19 cellular contexts compared by ENCODE assay signal in genomic region chr9:105309531-105309931, GRCh38.
DNase-seq lines count a peak whose midpoint lies in the region; TF ChIP-seq lines count a peak whose summit lies in the region.
"Had no signal": no experiment of that assay in that cellular context is flagged by ENCODE, and none has a peak within 500 bp of the region (broad histone marks: within the 10 kb centered on the region; RNA-seq: fewer than 3 reads in every experiment).

No MANE protein-coding gene starts in this region.

- H3K9me3 ChIP-seq in Peyer's patch = no peaks in the 10 kb centered on the region
- H3K9me3 ChIP-seq: pancreas, SK-N-SH, tibial artery had no signal

- no peak for DNase-seq in CD14-positive monocyte (ENCODE audit: low spot score)
- peak; percentile 69 to 80 for DNase-seq in NCI-H1930 (lab: John Stamatoyannopoulos, UW)
- peak in 19 of 61 donors; percentile 7 to 65 (median 32) for DNase-seq in caudate nucleus (lab: John Stamatoyannopoulos, UW)
- peak; percentile 50 for DNase-seq in middle frontal gyrus (ENCODE audit: extremely low spot score, low spot score)
- no peak for DNase-seq in Peyer's patch
- DNase-seq in activated naive CD4-positive, alpha-beta T cell treated with anti-CD3 and anti-CD28 coated beads, Interleukin-2, amount 10 ng/mL, durations not matched to agents 7 days and 5 days = no peak
- DNase-seq in HPDE6-E6E7 (ENCODE audit: extremely low spot score) = no peak
- no peak for DNase-seq in ecto neural progenitor cell (ENCODE audit: low spot score)
- DNase-seq: activated CD4-positive, alpha-beta T cell treated with anti-CD3 and anti-CD28 coated beads, Interleukin-2, amount 50 U/mL, for 4 hours; activated naive CD8-positive, alpha-beta T cell treated with anti-CD3 and anti-CD28 coated beads for 36 hours; activated T-cell treated with anti-CD3 and anti-CD28 coated beads, Interleukin-2, amount 50 U/mL, for 4 hours; DND-41; MV-4-11; NCI-H510A; OCI-M1; pancreas; SK-N-SH; tibial artery had no signal

- no peaks in the 10 kb centered on the region for H3K27me3 Mint-ChIP-seq in CD14-positive monocyte (ENCODE audit: low read depth in 3 of 3)
- H3K27me3 Mint-ChIP-seq in activated naive CD4-positive, alpha-beta T cell treated with anti-CD3 and anti-CD28 coated beads, Interleukin-2, amount 10 ng/mL, durations not matched to agents 7 days and 5 days = no peaks in the 10 kb centered on the region
- H3K27me3 Mint-ChIP-seq: activated naive CD8-positive, alpha-beta T cell treated with anti-CD3 and anti-CD28 coated beads for 36 hours had no signal

- CTCF ChIA-PET in activated naive CD4-positive, alpha-beta T cell treated with anti-CD3 and anti-CD28 coated beads, Interleukin-2, amount 10 ng/mL, durations not matched to agents 7 days and 5 days (lab: Charles Lee) = no interaction called here

- H3K4me3 ChIP-seq in Peyer's patch = no peak overlapping the region
- H3K4me3 ChIP-seq: pancreas, tibial artery had no signal

- no peak for TF ChIP-seq POLR2A in Peyer's patch (IDR thresholded peaks at IDR 0.05)

- TF ChIP-seq CTCF in CD14-positive monocyte (IDR thresholded peaks at IDR 0.05) (no peak), Peyer's patch (IDR thresholded peaks at IDR 0.05) (no peak)

- no peaks in the 10 kb centered on the region for H3K9me3 Mint-ChIP-seq in CD14-positive monocyte
- no peaks in the 10 kb centered on the region for H3K9me3 Mint-ChIP-seq in activated naive CD4-positive, alpha-beta T cell treated with anti-CD3 and anti-CD28 coated beads, Interleukin-2, amount 10 ng/mL, durations not matched to agents 7 days and 5 days
- H3K9me3 Mint-ChIP-seq: activated naive CD8-positive, alpha-beta T cell treated with anti-CD3 and anti-CD28 coated beads for 36 hours; activated T-cell treated with anti-CD3 and anti-CD28 coated beads, Interleukin-2, amount 50 U/mL, for 4 hours had no signal

- intact Hi-C loops in CD14-positive monocyte (cut with micrococcal nuclease) = no loop called here

- H3K27ac ChIP-seq in caudate nucleus (ENCODE audit: low read depth, low read length) (peak overlapping the region; percentile 90), Peyer's patch (no peak overlapping the region)
- H3K27ac ChIP-seq: C4-2B, tibial artery had no signal

- H3K27ac Mint-ChIP-seq in CD14-positive monocyte = peak overlapping the region in 4 of 7 donors; percentile 1 to 53 (median 14)
- H3K27ac Mint-ChIP-seq in activated naive CD4-positive, alpha-beta T cell treated with anti-CD3 and anti-CD28 coated beads, Interleukin-2, amount 10 ng/mL, durations not matched to agents 7 days and 5 days = no peak overlapping the region
- H3K27ac Mint-ChIP-seq: activated naive CD8-positive, alpha-beta T cell treated with anti-CD3 and anti-CD28 coated beads for 36 hours had no signal

- H3K4me1 ChIP-seq in Peyer's patch = no peaks in the 10 kb centered on the region

- H3K4me1 Mint-ChIP-seq in CD14-positive monocyte = peaks cover 16% of the 10 kb centered on the region
- H3K4me1 Mint-ChIP-seq in activated naive CD4-positive, alpha-beta T cell treated with anti-CD3 and anti-CD28 coated beads, Interleukin-2, amount 10 ng/mL, durations not matched to agents 7 days and 5 days = peaks cover 5% of the 10 kb centered on the region
- H3K4me1 Mint-ChIP-seq: activated naive CD8-positive, alpha-beta T cell treated with anti-CD3 and anti-CD28 coated beads for 36 hours had no signal

- no peaks in the 10 kb centered on the region for H3K36me3 ChIP-seq in Peyer's patch
- H3K36me3 ChIP-seq: pancreas, tibial artery had no signal

- H3K4me3 Mint-ChIP-seq in CD14-positive monocyte = no peak overlapping the region
- H3K4me3 Mint-ChIP-seq in activated naive CD4-positive, alpha-beta T cell treated with anti-CD3 and anti-CD28 coated beads, Interleukin-2, amount 10 ng/mL, durations not matched to agents 7 days and 5 days = no peak overlapping the region
- H3K4me3 Mint-ChIP-seq: activated naive CD8-positive, alpha-beta T cell treated with anti-CD3 and anti-CD28 coated beads for 36 hours; activated T-cell treated with anti-CD3 and anti-CD28 coated beads, Interleukin-2, amount 50 U/mL, for 4 hours had no signal

- H3K36me3 Mint-ChIP-seq in CD14-positive monocyte = peaks cover 18 to 29% of the 10 kb centered on the region in 2 donors
- no peaks in the 10 kb centered on the region for H3K36me3 Mint-ChIP-seq in activated naive CD4-positive, alpha-beta T cell treated with anti-CD3 and anti-CD28 coated beads, Interleukin-2, amount 10 ng/mL, durations not matched to agents 7 days and 5 days

- H3K27me3 ChIP-seq in Peyer's patch = no peaks in the 10 kb centered on the region
- H3K27me3 ChIP-seq: pancreas, tibial artery had no signal

Comparison
In these comparisons a context has a peak if more than half of its experiments do, and no peak if none do; other contexts are left out.
1. DNase-seq: peak in NCI-H1930 (2 of 2) and middle frontal gyrus (single experiment); none in CD14-positive monocyte (single experiment), Peyer's patch (0 of 3), activated naive CD4-positive, alpha-beta T cell treated with anti-CD3 and anti-CD28 coated beads, Interleukin-2, amount 10 ng/mL, durations not matched to agents 7 days and 5 days (single experiment), HPDE6-E6E7 (single experiment) and ecto neural progenitor cell (single experiment).